ENCODE assay signal across 18 cellular contexts in genomic region chr1:207397525-207397926, GRCh38. TPM values are rescaled to one million over a fixed set of nuclear protein-coding genes. Genes with fewer than 3 reads are reported as not detected.
DNase-seq lines count a peak whose midpoint lies in the region; TF ChIP-seq lines count a peak whose summit lies in the region.
"Had no signal": no experiment of that assay in that cellular context is flagged by ENCODE, and none has a peak within 500 bp of the region (broad histone marks: within the 10 kb centered on the region; RNA-seq: fewer than 3 reads in every experiment).

No MANE protein-coding gene starts in this region.

- no peaks in the 10 kb centered on the region for H3K4me1 ChIP-seq in uterus
- H3K4me1 ChIP-seq: vagina had no signal

- H3K27ac Mint-ChIP-seq in HFFc6, result no peak overlapping the region; the same call in 1 of the 2 replicates
- H3K27ac Mint-ChIP-seq: activated CD4-positive, alpha-beta memory T cell treated with anti-CD3 and anti-CD28 coated beads, Interleukin-2, amount 10 ng/mL, durations not matched to agents 7 days and 5 days; B cell; T-cell had no signal

- H3K27me3 ChIP-seq in uterus, result no peaks in the 10 kb centered on the region
- H3K27me3 ChIP-seq: neutrophil, vagina had no signal

- TF ChIP-seq POLR2A in uterus (IDR thresholded peaks at IDR 0.05), result no peak

- H3K4me3 Mint-ChIP-seq in HFFc6, result no peak overlapping the region
- H3K4me3 Mint-ChIP-seq: activated CD4-positive, alpha-beta memory T cell treated with anti-CD3 and anti-CD28 coated beads, Interleukin-2, amount 10 ng/mL, durations not matched to agents 7 days and 5 days; B cell; T-cell had no signal

- intact Hi-C loops in uterus (cut with DNase I; ENCODE audit: low total_unique reads), result no loop called here

- no peak overlapping the region for H3K27ac ChIP-seq in uterus
- H3K27ac ChIP-seq: neutrophil, vagina had no signal

- DNase-seq in A172 (ENCODE audit: low spot score) (peak; percentile 41), HFFc6 (no peak), amniotic epithelial cell (ENCODE audit: low read depth) (peak; percentile 27), iPS-NIHi7 (ENCODE audit: extremely low spot score) (peak; percentile 50), T1000 (lab: John Stamatoyannopoulos, UW) (no peak), NCI-H2029 (lab: John Stamatoyannopoulos, UW) (no peak), HEK293T (ENCODE audit: extremely low spot score) (no peak), uterus (no peak)
- DNase-seq: activated CD4-positive, alpha-beta memory T cell treated with anti-CD3 and anti-CD28 coated beads, Interleukin-2, amount 10 ng/mL, durations not matched to agents 7 days and 5 days; activated naive CD4-positive, alpha-beta T cell treated with anti-CD3 and anti-CD28 coated beads, Interleukin-2, amount 50 U/mL, for 16 hours; cortex of kidney; left ventricle myocardium superior; NCI-H1105 treated with DMSO at 0.1 percent for 48 hours; stimulated activated CD4-positive, alpha-beta T cell treated with anti-CD3 and anti-CD28 coated beads, Interleukin-12 subunit alpha, Interleukin-12 subunit beta, amount 100 ng/mL, for 4 hours; T-cell had no signal

- H3K36me3 Mint-ChIP-seq in HFFc6 (ENCODE audit: low read depth), result no peaks in the 10 kb centered on the region
- H3K36me3 Mint-ChIP-seq: T-cell had no signal

- peaks cover 31% of the 10 kb centered on the region for H3K4me1 Mint-ChIP-seq in HFFc6 (ENCODE audit: low read depth)
- H3K4me1 Mint-ChIP-seq: activated CD4-positive, alpha-beta memory T cell treated with anti-CD3 and anti-CD28 coated beads, Interleukin-2, amount 10 ng/mL, durations not matched to agents 7 days and 5 days; T-cell had no signal

- POLR2A ChIA-PET in HEK293T (lab: Yijun Ruan, JAX), result no interaction called here

- no peaks in the 10 kb centered on the region for H3K36me3 ChIP-seq in uterus
- H3K36me3 ChIP-seq: neutrophil, vagina had no signal

- H3K9me3 ChIP-seq in uterus, result no peaks in the 10 kb centered on the region
- H3K9me3 ChIP-seq: neutrophil, vagina had no signal

- H3K27me3 Mint-ChIP-seq in HFFc6 (ENCODE audit: insufficient read depth), result no peaks in the 10 kb centered on the region
- H3K27me3 Mint-ChIP-seq: B cell had no signal

- H3K4me3 ChIP-seq in uterus, result no peak overlapping the region
- H3K4me3 ChIP-seq: vagina had no signal

- CTCF ChIA-PET in HEK293T (lab: Yijun Ruan, JAX), result no interaction called here

- TF ChIP-seq CTCF in HFFc6 (IDR thresholded peaks at IDR 0.05) (peak; percentile 40), uterus (IDR thresholded peaks at IDR 0.05) (no peak)

- H3K9me3 Mint-ChIP-seq in HFFc6, result no peaks in the 10 kb centered on the region
- H3K9me3 Mint-ChIP-seq: T-cell had no signal

TF ChIP-seq in HEK293T, 16 proteins besides CTCF, POLR2A, EP300 and RAD21:
- TF ChIP-seq TARDBP (IDR thresholded peaks at IDR 0.05) (no peak), ELF4 (IDR thresholded peaks at IDR 0.05) (no peak), CTBP1 (IDR thresholded peaks at IDR 0.05; ENCODE audit: borderline replicate concordance) (no peak), SUZ12 (IDR thresholded peaks at IDR 0.05) (no peak), ARNT (IDR thresholded peaks at IDR 0.05) (no peak), LEF1 (IDR thresholded peaks at IDR 0.05; ENCODE audit: borderline replicate concordance) (no peak), HDGF (IDR thresholded peaks at IDR 0.05; ENCODE audit: borderline replicate concordance) (no peak)
TF ChIP-seq in HEK293T: peak in this region for 0.

RNA-seq across cellular contexts. Expression of gene CR2, which starts 56.6 kb away (rescaled TPM):
- 0.02 TPM in 1 of 2 replicates, not detected in the other for total RNA-seq in A172 (2014; rRNA removed; shearing (Covaris generic))
- total RNA-seq in HFFc6 (2021; fragmentation: NEBNext Ultra II Directional; extraction: Animal tissue kit (Norgen Biotek cat#: 25700)), result not detected
- under 1 TPM in 1 of 4 donors, not detected in 3; 0.28 TPM for total RNA-seq in uterus
- total RNA-seq: activated CD4-positive, alpha-beta memory T cell treated with anti-CD3 and anti-CD28 coated beads, Interleukin-2, amount 10 ng/mL, durations not matched to agents 7 days and 5 days; left ventricle myocardium superior; vagina had no signal

Comparison
In these comparisons a context has a peak if more than half of its experiments do, and no peak if none do; other contexts are left out.
1. DNase-seq: peak in A172 (single experiment), amniotic epithelial cell (single experiment) and iPS-NIHi7 (single experiment); none in HFFc6 (single experiment), T1000 (single experiment), NCI-H2029 (single experiment), HEK293T (single experiment) and uterus (0 of 2).